ENCODE assay signal across 8 cellular contexts in the genomic region with DNA sequence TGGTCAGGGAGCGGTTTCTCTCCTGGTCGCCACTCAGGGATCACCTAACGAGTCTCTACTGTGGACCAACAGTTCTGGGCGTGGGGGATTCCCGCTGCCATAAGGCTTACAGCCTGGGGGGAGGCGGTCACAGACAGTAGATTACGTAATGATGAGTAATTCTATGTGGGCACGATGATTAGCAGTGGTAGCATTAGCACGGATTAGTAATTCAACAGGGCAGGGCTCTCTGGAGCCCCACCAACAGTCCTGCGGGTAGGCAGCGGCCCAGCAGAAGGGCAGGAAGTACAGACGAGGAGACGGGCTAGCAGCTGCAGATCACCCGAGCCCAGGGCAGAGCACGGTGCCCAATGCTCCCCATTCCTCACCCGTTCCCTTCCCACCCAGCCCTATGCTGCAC. TPM values are rescaled to one million over a fixed set of nuclear protein-coding genes. Genes with fewer than 3 reads are reported as not detected.
DNase-seq lines count a peak whose midpoint lies in the region; ATAC-seq, FAIRE-seq and TF ChIP-seq lines count a peak whose summit lies in the region.

No MANE protein-coding gene starts in this region.

- dilution Hi-C loops in endothelial cell of umbilical vein (cut with MboI; ENCODE audit: extremely low pct_ligation_motif_present, low sequenced_read_pairs), result no loop called here

- DNase-seq in CD1c-positive myeloid dendritic cell (ENCODE audit: extremely low spot score) (peak; percentile 63), NCI-H226 (peak; percentile 80), endothelial cell of umbilical vein (ENCODE audit: low read depth, low spot score) (peak; percentile 29), non-pigmented ciliary epithelial cell (ENCODE audit: low read depth) (peak; percentile 73), NCI-H345 treated with DMSO at 0.1 percent for 48 hours (lab: John Stamatoyannopoulos, UW; ENCODE audit: unreplicated experiment) (no peak), NCI-H2029 (lab: John Stamatoyannopoulos, UW) (no peak)
- no peak for DNase-seq in central memory CD4-positive, alpha-beta T cell

- no peaks in the 10 kb centered on the region for H3K9me1 ChIP-seq in endothelial cell of umbilical vein (replicated peaks; ENCODE audit: control insufficient read depth, extremely low read depth, insufficient read depth, low read length)

- no peak for TF ChIP-seq POLR2A in endothelial cell of umbilical vein (IDR thresholded peaks at IDR 0.05; ENCODE audit: low read depth, low read length)

- no peaks in the 10 kb centered on the region for H3K9me3 ChIP-seq in endothelial cell of umbilical vein (replicated peaks; ENCODE audit: control insufficient read depth, insufficient read depth, low read length)

- H3K79me2 ChIP-seq in endothelial cell of umbilical vein (ENCODE audit: control insufficient read depth, insufficient read depth, low read length), result no peaks in the 10 kb centered on the region

- CTCF ChIA-PET in endothelial cell of umbilical vein (lab: Charles Lee), result no interaction called here

- intact Hi-C loops in endothelial cell of umbilical vein (cut with micrococcal nuclease), result no loop called here

- no peak overlapping the region for H2AFZ ChIP-seq in endothelial cell of umbilical vein (ENCODE audit: low read depth, low read length)

- no peaks in the 10 kb centered on the region for H3K36me3 ChIP-seq in endothelial cell of umbilical vein (ENCODE audit: control insufficient read depth in 2 of 2, extremely low read depth in 1 of 2, insufficient read depth in 2 of 2, low read length in 2 of 2)

- no peak overlapping the region for H3K4me3 ChIP-seq in endothelial cell of umbilical vein (replicated peaks in 1 of 3; ENCODE audit: insufficient read depth in 1 of 3, low read depth in 1 of 3, low read length in 3 of 3)

- TF ChIP-seq CTCF in endothelial cell of umbilical vein (IDR thresholded peaks at IDR 0.05; ENCODE audit: extremely low read depth in 1 of 2, insufficient read depth in 1 of 2, low read depth in 1 of 2, low read length in 2 of 2), result no peak

- POLR2A ChIA-PET in endothelial cell of umbilical vein (lab: Charles Lee), result no interaction called here

- H3K4me2 ChIP-seq in endothelial cell of umbilical vein (ENCODE audit: insufficient read depth, low read length), result no peak overlapping the region

- H3K9ac ChIP-seq in endothelial cell of umbilical vein (replicated peaks; ENCODE audit: extremely low read depth, insufficient read depth, low read length), result no peak overlapping the region

- FAIRE-seq in endothelial cell of umbilical vein (lab: Jason Lieb, UNC), result no peak

- H3K27ac ChIP-seq in endothelial cell of umbilical vein (ENCODE audit: insufficient read depth, low read depth, low read length), result no peak overlapping the region

- H4K20me1 ChIP-seq in endothelial cell of umbilical vein (replicated peaks; ENCODE audit: control insufficient read depth, extremely low read depth, insufficient read depth, low read length), result no peaks in the 10 kb centered on the region

- no TSS peak for BruUV-seq in endothelial cell of umbilical vein (replicated peaks; lab: Mats Ljungman, UMichigan)

- H3K4me1 ChIP-seq in endothelial cell of umbilical vein (ENCODE audit: control insufficient read depth, extremely low read depth, insufficient read depth, low read length), result no peaks in the 10 kb centered on the region

- no peak for ATAC-seq in GM21737 (IDR thresholded peaks at IDR 0.05; ENCODE audit: unreplicated experiment)

- no peaks in the 10 kb centered on the region for H3K27me3 ChIP-seq in endothelial cell of umbilical vein (ENCODE audit: control insufficient read depth in 2 of 2, insufficient read depth in 2 of 2, low read length in 2 of 2)

TF ChIP-seq in endothelial cell of umbilical vein, 7 proteins besides CTCF, POLR2A, EP300 and RAD21:
- TF ChIP-seq JUN (IDR thresholded peaks at IDR 0.05; ENCODE audit: borderline replicate concordance, insufficient read depth, insufficient read length, low read depth) (no peak), EZH2 (IDR thresholded peaks at IDR 0.05; ENCODE audit: borderline replicate concordance, low read depth, low read length, severe bottlenecking) (no peak), POLR2AphosphoS5 (IDR thresholded peaks at IDR 0.05; ENCODE audit: insufficient read depth, low read depth, low read length) (no peak), FOS (IDR thresholded peaks at IDR 0.05; ENCODE audit: borderline replicate concordance, insufficient read depth, low read length) (peak; percentile 27), GATA2 (IDR thresholded peaks at IDR 0.05; ENCODE audit: insufficient read depth, insufficient read length, low read depth, low read length) (no peak), MYC (IDR thresholded peaks at IDR 0.05; ENCODE audit: low read depth, low read length) (no peak)
- TF ChIP-seq, protein P1, sequence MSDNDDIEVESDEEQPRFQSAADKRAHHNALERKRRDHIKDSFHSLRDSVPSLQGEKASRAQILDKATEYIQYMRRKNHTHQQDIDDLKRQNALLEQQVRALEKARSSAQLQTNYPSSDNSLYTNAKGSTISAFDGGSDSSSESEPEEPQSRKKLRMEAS (IDR thresholded peaks at IDR 0.05; ENCODE audit: insufficient read depth, insufficient read length), result no peak

RNA-seq across cellular contexts. Expression of a gene that starts 3.6 kb away (rescaled TPM):
- 0.07 and 0.09 TPM in 2 replicates for total RNA-seq in endothelial cell of umbilical vein
- polyA plus RNA-seq in endothelial cell of umbilical vein, result 0.01 TPM in 1 of 2 replicates, not detected in the other
- polyA plus RNA-seq in endothelial cell of umbilical vein (2011; cell fraction: cytosol; rRNA removed), result 0.01 and 0.03 TPM in 2 replicates
- polyA plus RNA-seq in endothelial cell of umbilical vein (2011; cell fraction: nucleus; rRNA removed), result 0.03 TPM in 1 of 2 replicates, not detected in the other
- polyA plus RNA-seq in endothelial cell of umbilical vein (2012), result 0.05 and 0.12 TPM in 2 replicates
- polyA minus RNA-seq in endothelial cell of umbilical vein, result not detected in 2 replicates
- 7.7 TPM for polyA minus RNA-seq in endothelial cell of umbilical vein (2011; cell fraction: cytosol; rRNA and poly(A)+ RNA removed)
- not detected in 2 replicates for polyA minus RNA-seq in endothelial cell of umbilical vein (2011; cell fraction: nucleus; rRNA and poly(A)+ RNA removed)

Comparison
In these comparisons a context has a peak if more than half of its experiments do, and no peak if none do; other contexts are left out.
1. DNase-seq: peak in CD1c-positive myeloid dendritic cell (single experiment), NCI-H226 (single experiment), endothelial cell of umbilical vein (single experiment) and non-pigmented ciliary epithelial cell (single experiment); none in NCI-H345 treated with DMSO at 0.1 percent for 48 hours (single experiment), NCI-H2029 (single experiment) and central memory CD4-positive, alpha-beta T cell (single experiment).